ENCODE assay signal across 11 cellular contexts in genomic region chr6:148869589-148869988, GRCh38.
DNase-seq lines count a peak whose midpoint lies in the region; ATAC-seq and TF ChIP-seq lines count a peak whose summit lies in the region.
"Had no signal": no experiment of that assay in that cellular context is flagged by ENCODE, and none has a peak within 500 bp of the region (broad histone marks: within the 10 kb centered on the region; RNA-seq: fewer than 3 reads in every experiment).

No MANE protein-coding gene starts in this region.

- peak; percentile 80 for DNase-seq in AG04450 (ENCODE audit: low read depth, low spot score)
- DNase-seq in amniotic stem cell (lab: John Stamatoyannopoulos, UW): peak; percentile 31
- no peak for DNase-seq in immature natural killer cell
- DNase-seq in transverse colon: no peak
- DNase-seq in heart right ventricle: no peak
- no peak for DNase-seq in mucosa of descending colon
- DNase-seq: activated CD8-positive, alpha-beta T cell treated with anti-CD3 and anti-CD28 coated beads, Interleukin-2, amount 10 ng/mL, durations not matched to agents 7 days and 5 days; naive B cell; NCI-H2081 had no signal

- H3K4me3 Mint-ChIP-seq in immature natural killer cell: peak overlapping the region in 1 of 5 donors; percentile 9
- H3K4me3 Mint-ChIP-seq: activated CD8-positive, alpha-beta T cell treated with anti-CD3 and anti-CD28 coated beads, Interleukin-2, amount 10 ng/mL, durations not matched to agents 7 days and 5 days; naive B cell had no signal

- H3K4me3 ChIP-seq in AG04450 (ENCODE audit: low read depth, low read length) (no peak overlapping the region), HUES6 (ENCODE audit: low read depth, low read length) (no peak overlapping the region), transverse colon (no peak overlapping the region), heart right ventricle (no peak overlapping the region), mucosa of descending colon (no peak overlapping the region)

- TF ChIP-seq EP300 in transverse colon (IDR thresholded peaks at IDR 0.05; ENCODE audit: low read depth): no peak

- no peaks in the 10 kb centered on the region for H3K36me3 ChIP-seq in HUES6 (ENCODE audit: control insufficient read depth, insufficient read depth, low read length)
- H3K36me3 ChIP-seq in transverse colon: no peaks in the 10 kb centered on the region
- H3K36me3 ChIP-seq in heart right ventricle: no peaks in the 10 kb centered on the region
- no peaks in the 10 kb centered on the region for H3K36me3 ChIP-seq in mucosa of descending colon (ENCODE audit: low read depth)

- H3K27me3 Mint-ChIP-seq in immature natural killer cell (ENCODE audit: low read depth in 3 of 3): peaks cover 0 to 5% (median 5%) of the 10 kb centered on the region in 3 donors
- H3K27me3 Mint-ChIP-seq: naive B cell had no signal

- H3K27ac ChIP-seq in AG04450 (ENCODE audit: low read depth, low read length): no peak overlapping the region
- peak overlapping the region; percentile 19; the same call in 1 of the 2 replicates for H3K27ac ChIP-seq in HUES6 (ENCODE audit: low read depth, low read length)
- H3K27ac ChIP-seq in transverse colon: no peak overlapping the region
- H3K27ac ChIP-seq in heart right ventricle: peak overlapping the region in 1 of 10 donors; percentile 31

- CTCF ChIA-PET in AG04450 (lab: Charles Lee): interaction anchor here (0.7 to 0.8 kb wide), 2 partner anchors 13 to 39 kb away, joined by 3 read pairs; no protein-coding TSS in a partner anchor

- no peaks in the 10 kb centered on the region for H3K36me3 Mint-ChIP-seq in immature natural killer cell
- H3K36me3 Mint-ChIP-seq: naive B cell had no signal

- TF ChIP-seq CTCF in AG04450 (IDR thresholded peaks at IDR 0.05; ENCODE audit: low read depth, low read length): no peak
- no peak for TF ChIP-seq CTCF in transverse colon (IDR thresholded peaks at IDR 0.05)
- TF ChIP-seq CTCF in heart right ventricle (IDR thresholded peaks at IDR 0.05): no peak
- TF ChIP-seq CTCF in mucosa of descending colon (IDR thresholded peaks at IDR 0.05): no peak

- TF ChIP-seq POLR2A in transverse colon (IDR thresholded peaks at IDR 0.05): no peak

- no peaks in the 10 kb centered on the region for H3K27me3 ChIP-seq in AG04450 (ENCODE audit: control insufficient read depth, insufficient read depth, low read length)
- H3K27me3 ChIP-seq in HUES6 (ENCODE audit: control insufficient read depth, insufficient read depth, low read length): no peaks in the 10 kb centered on the region
- H3K27me3 ChIP-seq in transverse colon: no peaks in the 10 kb centered on the region
- H3K27me3 ChIP-seq in heart right ventricle: no peaks in the 10 kb centered on the region

- H3K4me1 ChIP-seq in HUES6 (ENCODE audit: control insufficient read depth, insufficient read depth, low read length) (peaks cover 61% of the 10 kb centered on the region), transverse colon (no peaks in the 10 kb centered on the region), heart right ventricle (peaks cover 0 to 17% (median 9%) of the 10 kb centered on the region in 9 donors), mucosa of descending colon (ENCODE audit: low read depth) (no peaks in the 10 kb centered on the region)

- 76 to 81% methylated on average over 7 of the region's 7 CpGs for WGBS in transverse colon (ENCODE audit: low coverage in 1 of 2), 2 donors
- WGBS in heart right ventricle, 2 donors: 80 to 82% methylated on average over 7 of the region's 7 CpGs

- no peak for ATAC-seq in heart right ventricle
- ATAC-seq in HG02938 (IDR thresholded peaks at IDR 0.05; ENCODE audit: unreplicated experiment): no peak
- no peak for ATAC-seq in mucosa of descending colon
- ATAC-seq: activated CD8-positive, alpha-beta T cell treated with anti-CD3 and anti-CD28 coated beads, Interleukin-2, amount 10 ng/mL, durations not matched to agents 7 days and 5 days had no signal

- H3K4me1 Mint-ChIP-seq in immature natural killer cell: peaks cover 55 to 64% of the 10 kb centered on the region in 2 donors

- H3K9me3 Mint-ChIP-seq in immature natural killer cell: no peaks in the 10 kb centered on the region

- POLR2A ChIA-PET in AG04450 (lab: Yijun Ruan, JAX): interaction anchor here (0.7 to 1.1 kb wide), 2 partner anchors 16 to 44 kb away, joined by 3 to 4 read pairs; no protein-coding TSS in a partner anchor

- in situ Hi-C loops in transverse colon (cut with MboI; ENCODE audit: low pct_ligation_motif_present in 1 of 4, low pct_unique_long_range_greater_than_20kb in 1 of 4, low sequenced_read_pairs in 3 of 4): no loop called here

- no peak overlapping the region for H3K9ac ChIP-seq in HUES6 (ENCODE audit: low read length)

- peak overlapping the region in 5 of 6 donors; percentile 1 to 69 (median 65) for H3K27ac Mint-ChIP-seq in immature natural killer cell
- H3K27ac Mint-ChIP-seq: activated CD8-positive, alpha-beta T cell treated with anti-CD3 and anti-CD28 coated beads, Interleukin-2, amount 10 ng/mL, durations not matched to agents 7 days and 5 days had no signal

- intact Hi-C loops in transverse colon (cut with DNase I; ENCODE audit: low total_unique reads): no loop called here
- intact Hi-C loops in heart right ventricle (cut with DNase I): no loop called here
- intact Hi-C loops in mucosa of descending colon (cut with DNase I, micrococcal nuclease): no loop called here

- H3K9me3 ChIP-seq in AG04450 (ENCODE audit: control insufficient read depth, insufficient read depth, low read length) (no peaks in the 10 kb centered on the region), HUES6 (ENCODE audit: control insufficient read depth, insufficient read depth, low read depth, low read length) (no peaks in the 10 kb centered on the region), transverse colon (no peaks in the 10 kb centered on the region), heart right ventricle (no peaks in the 10 kb centered on the region), mucosa of descending colon (no peaks in the 10 kb centered on the region)

Comparison
In these comparisons a context has a peak if more than half of its experiments do, and no peak if none do; other contexts are left out.
1. DNase-seq: peak in AG04450 (single experiment) and amniotic stem cell (single experiment); none in immature natural killer cell (0 of 3), transverse colon (single experiment), heart right ventricle (0 of 2) and mucosa of descending colon (0 of 3).